10 cellular contexts compared by ENCODE assay signal in the genomic region with DNA sequence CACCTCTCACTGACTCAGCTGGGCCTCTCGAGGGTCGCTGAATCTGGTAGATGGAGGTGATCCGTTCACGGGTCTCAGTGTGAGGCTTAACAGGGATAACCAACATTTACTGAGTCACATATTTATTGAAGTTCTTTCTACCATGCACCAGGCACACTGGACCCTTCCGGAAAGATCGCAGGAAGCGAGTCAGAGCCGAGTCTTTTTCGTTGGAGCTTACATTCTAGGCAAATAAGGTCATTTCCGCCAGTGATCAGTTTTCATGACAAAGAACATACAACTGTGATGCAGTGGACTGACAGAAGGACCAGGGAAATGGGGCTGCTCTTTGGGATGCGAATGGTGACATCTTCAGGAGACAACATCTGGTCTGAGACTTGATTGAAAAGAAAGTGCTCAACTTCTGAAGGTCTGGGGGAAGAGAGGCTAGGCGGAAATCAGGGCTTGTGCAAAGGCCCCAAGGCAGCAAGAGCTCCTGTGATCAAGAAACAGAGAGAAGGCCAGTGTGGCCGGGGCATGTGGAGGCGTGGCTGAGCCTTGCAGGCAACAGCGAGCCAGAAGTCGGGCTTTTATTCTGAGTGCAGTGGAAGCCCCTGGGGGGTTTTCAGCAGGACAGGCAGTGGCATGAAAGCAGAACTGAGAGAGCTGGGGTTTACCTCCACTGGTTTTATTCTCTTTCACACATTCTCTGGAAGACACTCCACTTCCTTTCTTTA. TPM values are rescaled to one million over a fixed set of nuclear protein-coding genes. Genes with fewer than 3 reads are reported as not detected.
DNase-seq lines count a peak whose midpoint lies in the region; ATAC-seq, FAIRE-seq and TF ChIP-seq lines count a peak whose summit lies in the region.
"Had no signal": no experiment of that assay in that cellular context is flagged by ENCODE, and none has a peak within 500 bp of the region (broad histone marks: within the 10 kb centered on the region; RNA-seq: fewer than 3 reads in every experiment).

No MANE protein-coding gene starts in this region.

- no peak for FAIRE-seq in HepG2 (lab: Jason Lieb, UNC)

- H3K4me1 ChIP-seq in HepG2 (ENCODE audit: insufficient read depth, low read length), result no peaks in the 10 kb centered on the region
- no peaks in the 10 kb centered on the region for H3K4me1 ChIP-seq in right lobe of liver
- H3K4me1 ChIP-seq in RWPE2 (ENCODE audit: insufficient read depth, poor library complexity, severe bottlenecking), result peaks cover 32% of the 10 kb centered on the region

- no peak overlapping the region for H2AFZ ChIP-seq in HepG2 (ENCODE audit: low read length)

- H3K79me2 ChIP-seq in HepG2 (ENCODE audit: insufficient read depth, low read length), result no peaks in the 10 kb centered on the region

- peaks cover 16% of the 10 kb centered on the region for H3K36me3 Mint-ChIP-seq in activated T-helper 2 cell treated with anti-CD3 and anti-CD28 coated beads, Interferon-gamma antibody, Interleukin-2, Interleukin-4, amounts not matched to agents 10 μg/mL and 5 μg/mL and 100 μg/mL, durations not matched to agents 14 hours and 24 hours and 36 hours (ENCODE audit: low read depth)

- TF ChIP-seq CTCF in HepG2 (CRISPR knock-in tag; IDR thresholded peaks at IDR 0.05) (no peak), right lobe of liver (IDR thresholded peaks at IDR 0.05) (no peak), RWPE2 (IDR thresholded peaks at IDR 0.05; ENCODE audit: poor library complexity, severe bottlenecking) (no peak), lower leg skin (IDR thresholded peaks at IDR 0.05) (no peak)

- BruUV-seq in HepG2 (replicated peaks; lab: Mats Ljungman, UMichigan), result no TSS peak

- no peak for TF ChIP-seq POLR2A in HepG2 (IDR thresholded peaks at IDR 0.05; ENCODE audit: insufficient read depth in 1 of 2, low read depth in 2 of 2, low read length in 2 of 2)
- no peak for TF ChIP-seq POLR2A in right lobe of liver (IDR thresholded peaks at IDR 0.05)
- TF ChIP-seq POLR2A in lower leg skin (IDR thresholded peaks at IDR 0.05), result no peak

- in situ Hi-C loops in HepG2 (cut with HindIII; ENCODE audit: extremely low pct_ligation_motif_present, low pct_unique_long_range_greater_than_20kb), result no loop called here

- no peak overlapping the region for H3K4me3 Mint-ChIP-seq in activated T-helper 2 cell treated with anti-CD3 and anti-CD28 coated beads, Interferon-gamma antibody, Interleukin-2, Interleukin-4, amounts not matched to agents 10 μg/mL and 5 μg/mL and 100 μg/mL, durations not matched to agents 14 hours and 24 hours and 36 hours (ENCODE audit: low read depth)
- H3K4me3 Mint-ChIP-seq: activated naive CD4-positive, alpha-beta T cell treated with anti-CD3 and anti-CD28 coated beads, Interleukin-2, amount 10 ng/mL, durations not matched to agents 7 days and 5 days had no signal

- peaks cover 21% of the 10 kb centered on the region for H3K4me1 Mint-ChIP-seq in activated T-helper 2 cell treated with anti-CD3 and anti-CD28 coated beads, Interferon-gamma antibody, Interleukin-2, Interleukin-4, amounts not matched to agents 10 μg/mL and 5 μg/mL and 100 μg/mL, durations not matched to agents 14 hours and 24 hours and 36 hours (ENCODE audit: low read depth)
- H3K4me1 Mint-ChIP-seq: activated naive CD4-positive, alpha-beta T cell treated with anti-CD3 and anti-CD28 coated beads, Interleukin-2, amount 10 ng/mL, durations not matched to agents 7 days and 5 days had no signal

- TF ChIP-seq RAD21 in HepG2 (CRISPR knock-in tag; IDR thresholded peaks at IDR 0.05), result no peak

- H3K36me3 ChIP-seq in HepG2 (replicated peaks in 1 of 2; ENCODE audit: control insufficient read depth in 1 of 2, insufficient read depth in 2 of 2, low read length in 2 of 2) (no peaks in the 10 kb centered on the region), right lobe of liver (no peaks in the 10 kb centered on the region), RWPE2 (ENCODE audit: low read depth) (0 out of 2 replicates have a peak, but pooled peaks cover 3% of the 10 kb centered on the region)

- H3K27me3 Mint-ChIP-seq in activated T-helper 2 cell treated with anti-CD3 and anti-CD28 coated beads, Interferon-gamma antibody, Interleukin-2, Interleukin-4, amounts not matched to agents 10 μg/mL and 5 μg/mL and 100 μg/mL, durations not matched to agents 14 hours and 24 hours and 36 hours (ENCODE audit: low read depth), result no peaks in the 10 kb centered on the region
- H3K27me3 Mint-ChIP-seq: activated naive CD4-positive, alpha-beta T cell treated with anti-CD3 and anti-CD28 coated beads, Interleukin-2, amount 10 ng/mL, durations not matched to agents 7 days and 5 days had no signal

- H3K27ac ChIP-seq in HepG2 (ENCODE audit: extremely low read length, insufficient read depth, low read length) (no peak overlapping the region), right lobe of liver (no peak overlapping the region), RWPE2 (ENCODE audit: poor library complexity, severe bottlenecking) (peak overlapping the region; percentile 93)

- ATAC-seq in HepG2 (no peak), right lobe of liver (no peak), HG02973 (IDR thresholded peaks at IDR 0.05; ENCODE audit: unreplicated experiment) (peak; percentile 94), RWPE2 (ENCODE audit: low read depth) (no peak)

- H3K9me3 Mint-ChIP-seq in activated T-helper 2 cell treated with anti-CD3 and anti-CD28 coated beads, Interferon-gamma antibody, Interleukin-2, Interleukin-4, amounts not matched to agents 10 μg/mL and 5 μg/mL and 100 μg/mL, durations not matched to agents 14 hours and 24 hours and 36 hours, result peaks cover 11% of the 10 kb centered on the region
- H3K9me3 Mint-ChIP-seq: activated naive CD4-positive, alpha-beta T cell treated with anti-CD3 and anti-CD28 coated beads, Interleukin-2, amount 10 ng/mL, durations not matched to agents 7 days and 5 days had no signal

- no peak overlapping the region for H3K4me2 ChIP-seq in HepG2 (ENCODE audit: low read depth, low read length)

- TF ChIP-seq EP300 in HepG2 (IDR thresholded peaks at IDR 0.05; ENCODE audit: low read depth in 2 of 2, low read length in 2 of 2) (no peak), HepG2 (CRISPR knock-in tag; IDR thresholded peaks at IDR 0.05; ENCODE audit: borderline replicate concordance) (no peak)

- no peak overlapping the region for H3K9ac ChIP-seq in HepG2 (ENCODE audit: insufficient read depth, low read depth, low read length)

- no peak overlapping the region for H3K27ac Mint-ChIP-seq in activated T-helper 2 cell treated with anti-CD3 and anti-CD28 coated beads, Interferon-gamma antibody, Interleukin-2, Interleukin-4, amounts not matched to agents 10 μg/mL and 5 μg/mL and 100 μg/mL, durations not matched to agents 14 hours and 24 hours and 36 hours
- H3K27ac Mint-ChIP-seq: activated naive CD4-positive, alpha-beta T cell treated with anti-CD3 and anti-CD28 coated beads, Interleukin-2, amount 10 ng/mL, durations not matched to agents 7 days and 5 days had no signal

- H3K9me3 ChIP-seq in HepG2 (ENCODE audit: low read length) (peaks cover 8% of the 10 kb centered on the region; the same call in 1 of the 2 replicates), right lobe of liver (no peaks in the 10 kb centered on the region), RWPE2 (ENCODE audit: severe bottlenecking) (peaks cover 5% of the 10 kb centered on the region)

- CTCF ChIA-PET in HepG2 (lab: Yijun Ruan, JAX; ENCODE audit: low intra/inter-chr PET ratio, low total read pairs), result no interaction called here

- 76% methylated on average over 16 of the region's 16 CpGs for WGBS in HepG2 (ENCODE audit: low lambda C conversion rate)
- WGBS in right lobe of liver (ENCODE audit: insufficient coverage, low coverage, low lambda C conversion rate, missing lambda C conversion rate), result 67% methylated on average over 15 of the region's 16 CpGs
- 79 to 80% methylated on average over 16 of the region's 16 CpGs for WGBS in lower leg skin, 2 donors

- no peaks in the 10 kb centered on the region for H3K27me3 ChIP-seq in HepG2 (ENCODE audit: control insufficient read depth in 1 of 2, insufficient read depth in 2 of 2, low read length in 2 of 2)
- H3K27me3 ChIP-seq in right lobe of liver, result no peaks in the 10 kb centered on the region
- no peaks in the 10 kb centered on the region for H3K27me3 ChIP-seq in RWPE2 (ENCODE audit: insufficient read depth, poor library complexity, severe bottlenecking)

- H3K4me3 ChIP-seq in HepG2 (replicated peaks in 1 of 3; ENCODE audit: insufficient read depth in 1 of 3, low read depth in 2 of 3, low read length in 3 of 3) (no peak overlapping the region), right lobe of liver (no peak overlapping the region), RWPE2 (ENCODE audit: severe bottlenecking) (no peak overlapping the region), lower leg skin (ENCODE audit: low read depth, poor library complexity, severe bottlenecking) (no peak overlapping the region)

- POLR2A ChIA-PET in HepG2 (lab: Yijun Ruan, JAX), result no interaction called here

- H4K20me1 ChIP-seq in HepG2 (ENCODE audit: insufficient read depth, low read length), result no peaks in the 10 kb centered on the region

- DNase-seq in HepG2 (ENCODE audit: low spot score) (no peak), right lobe of liver (no peak), RWPE2 (ENCODE audit: low spot score) (peak; percentile 81), NK-92 (lab: John Stamatoyannopoulos, UW; ENCODE audit: unreplicated experiment) (no peak), lower leg skin (ENCODE audit: low spot score in 2 of 2) (no peak), kidney glomerular epithelial cell (lab: John Stamatoyannopoulos, UW) (no peak)
- no peak for DNase-seq in activated T-helper 2 cell treated with anti-CD3 and anti-CD28 coated beads, Interferon-gamma antibody, Interleukin-2, Interleukin-4, amounts not matched to agents 10 μg/mL and 5 μg/mL and 100 μg/mL, durations not matched to agents 14 hours and 24 hours and 36 hours (ENCODE audit: low spot score)
- DNase-seq: activated naive CD4-positive, alpha-beta T cell treated with anti-CD3 and anti-CD28 coated beads, Interleukin-2, amount 10 ng/mL, durations not matched to agents 7 days and 5 days had no signal

- intact Hi-C loops in HepG2 (cut with micrococcal nuclease; ENCODE audit: unreplicated experiment) (no loop called here), right lobe of liver (cut with DNase I) (loop anchor here in 1 of 2 donors (10.0 kb wide), 1 partner anchor 214 kb away; no protein-coding TSS in a partner anchor), lower leg skin (cut with DNase I; ENCODE audit: low total_unique reads) (no loop called here)
- intact Hi-C loops in activated T-helper 2 cell treated with anti-CD3 and anti-CD28 coated beads, Interferon-gamma antibody, Interleukin-2, Interleukin-4, amounts not matched to agents 10 μg/mL and 5 μg/mL and 100 μg/mL, durations not matched to agents 14 hours and 24 hours and 36 hours (cut with micrococcal nuclease), result no loop called here

RNA-seq across cellular contexts. Expression of gene APCDD1L, which starts 56.7 kb away (rescaled TPM):
- not detected in 2 replicates for total RNA-seq in HepG2 (2016; rRNA removed; fragmentation: Illumina TruSeq; extraction: Trizol)
- total RNA-seq in HepG2 (2016; cell fraction: cytosol; rRNA removed; fragmentation: Illumina TruSeq; extraction: Trizol; ENCODE audit: low read depth), result not detected in 2 replicates
- not detected in 2 replicates for total RNA-seq in HepG2 (2016; cell fraction: insoluble cytoplasmic fraction; rRNA removed; fragmentation: Illumina TruSeq; extraction: Trizol)
- not detected in 2 replicates for total RNA-seq in HepG2 (2016; cell fraction: membrane; rRNA removed; fragmentation: Illumina TruSeq; extraction: Trizol)
- total RNA-seq in HepG2 (2016; cell fraction: nucleus; rRNA removed; fragmentation: Illumina TruSeq; extraction: Trizol), result not detected in 2 replicates
- not detected in 2 replicates for polyA plus RNA-seq in HepG2 (2011; rRNA removed)
- not detected in 2 replicates for polyA plus RNA-seq in HepG2 (2011; cell fraction: cytosol; rRNA removed)
- polyA plus RNA-seq in HepG2 (2011; cell fraction: nucleus; rRNA removed), result not detected in 2 replicates
- not detected in 2 replicates for polyA plus RNA-seq in HepG2 (2012)
- polyA plus RNA-seq in HepG2 (2016; cell fraction: cytosol; fragmentation: Illumina TruSeq; extraction: Trizol; ENCODE audit: low read depth), result not detected in 2 replicates
- polyA plus RNA-seq in HepG2 (2016; cell fraction: insoluble cytoplasmic fraction; fragmentation: Illumina TruSeq; extraction: Trizol; ENCODE audit: low read depth), result not detected in 2 replicates
- not detected in 2 replicates for polyA plus RNA-seq in HepG2 (2016; cell fraction: membrane; fragmentation: Illumina TruSeq; extraction: Trizol; ENCODE audit: low read depth)
- polyA plus RNA-seq in HepG2 (2016; cell fraction: nucleus; fragmentation: Illumina TruSeq; extraction: Trizol; ENCODE audit: insufficient read depth, low read depth), result not detected in 2 replicates
- polyA minus RNA-seq in HepG2 (2011; rRNA and poly(A)+ RNA removed; ENCODE audit: low replicate concordance), result 0.09 TPM in 1 of 2 replicates, not detected in the other
- not detected in 2 replicates for polyA minus RNA-seq in HepG2 (2011; cell fraction: cytosol; rRNA and poly(A)+ RNA removed)
- polyA minus RNA-seq in HepG2 (2011; cell fraction: nucleus; rRNA and poly(A)+ RNA removed), result not detected in 2 replicates
- total RNA-seq in right lobe of liver, result under 1 TPM in 1 of 6 experiments, not detected in 5; 0.04 TPM
- 1 to 10 TPM in 3 of 4 donors, under 1 TPM in 1; 0.49 to 2.4 (median 1.4) TPM for total RNA-seq in lower leg skin
- total RNA-seq in activated T-helper 2 cell treated with anti-CD3 and anti-CD28 coated beads, Interferon-gamma antibody, Interleukin-2, Interleukin-4, amounts not matched to agents 10 μg/mL and 5 μg/mL and 100 μg/mL, durations not matched to agents 14 hours and 24 hours and 36 hours, result not detected in 2 replicates
- total RNA-seq: liver had no signal
